1 cellular context compared by ENCODE assay signal in the genomic region with DNA sequence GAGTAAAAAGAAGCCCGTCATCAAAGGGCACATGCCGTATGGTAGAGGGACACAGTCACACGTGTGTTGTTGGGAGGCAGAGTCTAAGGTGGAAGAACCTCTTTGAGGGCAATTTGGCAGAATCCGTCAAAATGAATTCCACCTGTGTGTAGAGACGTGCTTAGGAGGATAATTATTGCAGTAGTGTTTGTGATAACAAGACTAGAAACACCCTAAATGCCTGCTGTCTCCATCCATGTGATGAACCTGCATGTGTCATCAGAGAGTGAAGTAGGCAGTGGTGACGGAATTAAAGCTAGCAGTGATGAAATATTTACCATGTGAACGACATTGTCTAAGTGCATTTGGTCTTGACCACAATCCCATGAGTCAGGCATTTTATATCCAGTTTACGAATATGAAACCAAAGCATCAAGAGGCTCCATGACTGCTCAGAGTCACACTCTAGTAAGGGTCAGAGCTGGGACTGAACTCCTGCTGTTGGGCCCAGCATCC.
TF ChIP-seq lines count a peak whose summit lies in the region.

No MANE protein-coding gene starts in this region.

TF ChIP-seq in HepG2, 621 proteins besides CTCF, POLR2A, EP300 and RAD21 (continued from another document):
- TF ChIP-seq, protein P1, sequence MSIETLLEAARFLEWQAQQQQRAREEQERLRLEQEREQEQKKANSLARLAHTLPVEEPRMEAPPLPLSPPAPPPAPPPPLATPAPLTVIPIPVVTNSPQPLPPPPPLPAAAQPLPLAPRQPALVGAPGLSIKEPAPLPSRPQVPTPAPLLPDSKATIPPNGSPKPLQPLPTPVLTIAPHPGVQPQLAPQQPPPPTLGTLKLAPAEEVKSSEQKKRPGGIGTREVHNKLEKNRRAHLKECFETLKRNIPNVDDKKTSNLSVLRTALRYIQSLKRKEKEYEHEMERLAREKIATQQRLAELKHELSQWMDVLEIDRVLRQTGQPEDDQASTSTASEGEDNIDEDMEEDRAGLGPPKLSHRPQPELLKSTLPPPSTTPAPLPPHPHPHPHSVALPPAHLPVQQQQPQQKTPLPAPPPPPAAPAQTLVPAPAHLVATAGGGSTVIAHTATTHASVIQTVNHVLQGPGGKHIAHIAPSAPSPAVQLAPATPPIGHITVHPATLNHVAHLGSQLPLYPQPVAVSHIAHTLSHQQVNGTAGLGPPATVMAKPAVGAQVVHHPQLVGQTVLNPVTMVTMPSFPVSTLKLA (IDR thresholded peaks at IDR 0.05) = peak; percentile 76
- TF ChIP-seq CREB1 (IDR thresholded peaks at IDR 0.05) (0 out of 2 replicates have a peak, but pooled peaks have one; percentile 41), CREB1 (CRISPR knock-in tag; IDR thresholded peaks at IDR 0.05) (no peak)
